In genomic region chr4:81816362-81816761, GRCh38 we compare ENCODE assay signal across 6 cellular contexts.
"Had no signal": no experiment of that assay in that cellular context is flagged by ENCODE, and none has a peak within 500 bp of the region (broad histone marks: within the 10 kb centered on the region; RNA-seq: fewer than 3 reads in every experiment).

No MANE protein-coding gene starts in this region.

- DNase-seq: IMR-90, KBM-7, KG1 had no signal

- H3K27ac ChIP-seq: HL-60, KMS-11 had no signal

- FAIRE-seq: HTR-8/SVneo had no signal

- H3K4me2 ChIP-seq: KMS-11 had no signal

- H3K9ac ChIP-seq: KMS-11 had no signal
